In the genomic region with DNA sequence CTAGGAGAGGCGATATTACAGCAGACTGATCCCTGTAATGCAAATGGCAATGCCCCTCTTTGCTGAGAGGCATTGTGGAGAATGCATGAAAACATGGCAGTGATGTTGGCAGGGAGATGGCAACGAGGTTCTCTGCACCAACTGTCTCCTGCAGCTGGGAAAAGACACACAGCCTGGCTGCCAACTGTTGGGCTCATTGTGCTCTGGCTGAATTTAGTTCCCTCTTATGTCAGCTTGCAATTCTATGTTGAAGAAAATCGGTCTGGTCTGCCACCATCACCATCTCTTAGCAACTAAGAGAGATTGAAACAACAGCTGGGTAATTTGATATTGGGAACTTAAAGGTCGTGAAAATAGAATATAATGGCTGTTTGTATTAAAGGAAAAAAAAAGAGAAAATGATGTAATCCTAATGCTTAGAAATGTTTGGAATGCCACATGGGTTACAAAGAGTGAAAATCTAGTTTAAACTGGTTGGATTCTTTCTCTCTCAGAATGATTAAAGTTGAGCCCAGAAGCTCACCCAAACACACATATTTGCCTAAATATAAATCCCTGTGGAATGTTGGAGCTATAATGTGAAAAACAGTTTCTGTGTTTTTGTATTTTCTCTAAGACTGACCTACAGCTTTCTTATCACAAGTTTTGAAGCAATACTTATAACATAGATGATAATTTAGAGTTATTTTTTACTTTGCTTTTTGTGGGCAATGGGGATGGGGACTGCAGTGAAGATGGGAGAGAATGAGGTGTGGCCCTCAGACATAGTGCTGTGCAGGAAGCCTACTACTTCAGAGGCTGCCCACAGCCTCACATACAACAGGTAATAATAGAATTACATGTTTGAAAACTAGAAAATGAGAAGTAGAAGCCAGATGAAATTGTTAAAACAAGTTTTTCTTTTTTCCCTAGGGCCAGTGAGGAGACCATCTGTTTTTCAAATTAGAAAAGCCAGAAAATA, we compare ENCODE assay signal across 10 cellular contexts.
DNase-seq lines count a peak whose midpoint lies in the region; ATAC-seq and TF ChIP-seq lines count a peak whose summit lies in the region.
"Had no signal": no experiment of that assay in that cellular context is flagged by ENCODE, and none has a peak within 500 bp of the region (broad histone marks: within the 10 kb centered on the region; RNA-seq: fewer than 3 reads in every experiment).

No MANE protein-coding gene starts in this region.

- H3K4me3 ChIP-seq in GM23338 (no peak overlapping the region), foreskin fibroblast (ENCODE audit: low read depth in 1 of 2, low read length in 2 of 2) (peak overlapping the region; percentile 5 to 9), rectal smooth muscle tissue (ENCODE audit: low read length) (no peak overlapping the region)
- H3K4me3 ChIP-seq: testis had no signal

- no peaks in the 10 kb centered on the region; the same call in 1 of the 2 replicates for H3K4me1 ChIP-seq in GM23338 (ENCODE audit: insufficient read depth)
- H3K4me1 ChIP-seq in rectal smooth muscle tissue (ENCODE audit: control insufficient read depth, insufficient read depth, low read length), result peaks cover 47% of the 10 kb centered on the region

- intact Hi-C loops in activated T-helper 1 cell treated with anti-CD3 and anti-CD28 coated beads, Interleukin-12 subunit alpha, Interleukin-12 subunit beta, Interleukin-2, Interleukin-4 antibody, amounts not matched to agents 30 ng/mL and 10 ng/mL and 1 ng/mL, durations not matched to agents 14 hours and 24 hours and 36 hours (cut with micrococcal nuclease), result no loop called here

- H2AFZ ChIP-seq in GM23338, result no peak overlapping the region

- no peak for TF ChIP-seq POLR2A in erythroblast (IDR thresholded peaks at IDR 0.05; ENCODE audit: low read length)

- ATAC-seq in GM23338, result peak; percentile 37; the same call in 2 of the 3 replicates
- no peak for ATAC-seq in GM18870 (IDR thresholded peaks at IDR 0.05; ENCODE audit: unreplicated experiment)
- ATAC-seq: Panc1 had no signal

- no peaks in the 10 kb centered on the region for H3K27me3 Mint-ChIP-seq in GM23338 (ENCODE audit: insufficient read depth, low read depth, poor library complexity)
- H3K27me3 Mint-ChIP-seq in activated T-helper 1 cell treated with anti-CD3 and anti-CD28 coated beads, Interleukin-12 subunit alpha, Interleukin-12 subunit beta, Interleukin-2, Interleukin-4 antibody, amounts not matched to agents 30 ng/mL and 10 ng/mL and 1 ng/mL, durations not matched to agents 14 hours and 24 hours and 36 hours (ENCODE audit: insufficient read depth), result peaks cover 6% of the 10 kb centered on the region

- peaks cover 24% of the 10 kb centered on the region for H3K4me1 Mint-ChIP-seq in GM23338
- no peaks in the 10 kb centered on the region for H3K4me1 Mint-ChIP-seq in activated T-helper 1 cell treated with anti-CD3 and anti-CD28 coated beads, Interleukin-12 subunit alpha, Interleukin-12 subunit beta, Interleukin-2, Interleukin-4 antibody, amounts not matched to agents 30 ng/mL and 10 ng/mL and 1 ng/mL, durations not matched to agents 14 hours and 24 hours and 36 hours (ENCODE audit: low read depth)

- H4K20me1 ChIP-seq in GM23338 (replicated peaks; ENCODE audit: insufficient read depth), result no peaks in the 10 kb centered on the region

- no peaks in the 10 kb centered on the region for H3K36me3 ChIP-seq in GM23338 (ENCODE audit: insufficient read depth)
- no peaks in the 10 kb centered on the region for H3K36me3 ChIP-seq in rectal smooth muscle tissue (ENCODE audit: control insufficient read depth, insufficient read depth, low read length)

- H3K79me2 ChIP-seq in GM23338 (replicated peaks; ENCODE audit: insufficient read depth), result no peaks in the 10 kb centered on the region

- no peaks in the 10 kb centered on the region for H3K9me3 Mint-ChIP-seq in GM23338
- H3K9me3 Mint-ChIP-seq in activated T-helper 1 cell treated with anti-CD3 and anti-CD28 coated beads, Interleukin-12 subunit alpha, Interleukin-12 subunit beta, Interleukin-2, Interleukin-4 antibody, amounts not matched to agents 30 ng/mL and 10 ng/mL and 1 ng/mL, durations not matched to agents 14 hours and 24 hours and 36 hours, result no peaks in the 10 kb centered on the region

- no peaks in the 10 kb centered on the region for H3K27me3 ChIP-seq in GM23338 (ENCODE audit: insufficient read depth)
- no peaks in the 10 kb centered on the region for H3K27me3 ChIP-seq in rectal smooth muscle tissue (ENCODE audit: control insufficient read depth, insufficient read depth, low read length)
- H3K27me3 ChIP-seq: testis had no signal

- H3F3A ChIP-seq in GM23338 (replicated peaks; ENCODE audit: low read depth), result no peaks in the 10 kb centered on the region

- POLR2A ChIA-PET in RWPE1 (lab: Yijun Ruan, JAX; ENCODE audit: low non-redundant PET), result no interaction called here

- H3K4me2 ChIP-seq in GM23338, result 0 out of 2 replicates have a peak overlapping the region, but pooled peaks have one; percentile 4

- H3K9ac ChIP-seq in rectal smooth muscle tissue (ENCODE audit: low read length), result no peak overlapping the region

- no peaks in the 10 kb centered on the region for H3K36me3 Mint-ChIP-seq in GM23338 (ENCODE audit: low read depth)
- no peaks in the 10 kb centered on the region for H3K36me3 Mint-ChIP-seq in activated T-helper 1 cell treated with anti-CD3 and anti-CD28 coated beads, Interleukin-12 subunit alpha, Interleukin-12 subunit beta, Interleukin-2, Interleukin-4 antibody, amounts not matched to agents 30 ng/mL and 10 ng/mL and 1 ng/mL, durations not matched to agents 14 hours and 24 hours and 36 hours (ENCODE audit: low read depth)

- CTCF ChIA-PET in RWPE1 (lab: Yijun Ruan, JAX), result interaction anchor here (0.5 to 1.3 kb wide), 6 partner anchors 40 to 1287 kb away, joined by 3 to 4 read pairs (median 3); no protein-coding TSS in a partner anchor

- TF ChIP-seq CTCF in GM23338 (conservative IDR thresholded peaks at IDR 0.05; ENCODE audit: low read depth in 2 of 2) (no peak), RWPE1 (conservative IDR thresholded peaks at IDR 0.05; ENCODE audit: low read depth) (no peak), foreskin fibroblast (IDR thresholded peaks at IDR 0.05; ENCODE audit: low read depth, low read length) (no peak)

- H3K27ac ChIP-seq in GM23338 (ENCODE audit: low read depth) (peak overlapping the region; percentile 51), RWPE1 (peak overlapping the region; percentile 99), rectal smooth muscle tissue (ENCODE audit: low read depth, low read length) (peak overlapping the region; percentile 88)

- H3K27ac Mint-ChIP-seq in GM23338, result peak overlapping the region; percentile 56
- no peak overlapping the region for H3K27ac Mint-ChIP-seq in activated T-helper 1 cell treated with anti-CD3 and anti-CD28 coated beads, Interleukin-12 subunit alpha, Interleukin-12 subunit beta, Interleukin-2, Interleukin-4 antibody, amounts not matched to agents 30 ng/mL and 10 ng/mL and 1 ng/mL, durations not matched to agents 14 hours and 24 hours and 36 hours

- DNase-seq in GM23338 (ENCODE audit: low spot score) (peak; percentile 67), RWPE1 (ENCODE audit: low spot score) (peak; percentile 49), foreskin fibroblast (peak; percentile 37 to 58), erythroblast (lab: John Stamatoyannopoulos, UW) (no peak), mesenteric fat pad (ENCODE audit: low spot score) (no peak)
- DNase-seq in activated T-helper 1 cell treated with anti-CD3 and anti-CD28 coated beads, Interleukin-12 subunit alpha, Interleukin-12 subunit beta, Interleukin-2, Interleukin-4 antibody, amounts not matched to agents 30 ng/mL and 10 ng/mL and 1 ng/mL, durations not matched to agents 14 hours and 24 hours and 36 hours (ENCODE audit: low spot score), result no peak

- H3K4me3 Mint-ChIP-seq in GM23338, result no peak overlapping the region
- no peak overlapping the region for H3K4me3 Mint-ChIP-seq in activated T-helper 1 cell treated with anti-CD3 and anti-CD28 coated beads, Interleukin-12 subunit alpha, Interleukin-12 subunit beta, Interleukin-2, Interleukin-4 antibody, amounts not matched to agents 30 ng/mL and 10 ng/mL and 1 ng/mL, durations not matched to agents 14 hours and 24 hours and 36 hours

- no peaks in the 10 kb centered on the region for H3K9me2 ChIP-seq in GM23338 (ENCODE audit: insufficient read depth)

TF ChIP-seq in GM23338, 12 proteins besides CTCF, POLR2A, EP300 and RAD21 (continues in another document):
- no peak for TF ChIP-seq ZNF331 (CRISPR knock-in tag; IDR thresholded peaks at IDR 0.05; ENCODE audit: low read depth)
- TF ChIP-seq EZH2phosphoT487 (IDR thresholded peaks at IDR 0.05; ENCODE audit: unreplicated experiment), result no peak
- no peak for TF ChIP-seq JUNB (IDR thresholded peaks at IDR 0.05; ENCODE audit: unreplicated experiment)
- no peak for TF ChIP-seq POLR2AphosphoS5 (IDR thresholded peaks at IDR 0.05; ENCODE audit: low read depth)
- no peak for TF ChIP-seq ETS1 (IDR thresholded peaks at IDR 0.05)
- TF ChIP-seq STAT1 (IDR thresholded peaks at IDR 0.05; ENCODE audit: unreplicated experiment), result no peak
- no peak for TF ChIP-seq EZH2 (IDR thresholded peaks at IDR 0.05; ENCODE audit: low read depth, unreplicated experiment)
- TF ChIP-seq CREB1 (CRISPR knock-in tag; IDR thresholded peaks at IDR 0.05; ENCODE audit: low read depth), result no peak
- no peak for TF ChIP-seq NANOG (IDR thresholded peaks at IDR 0.05; ENCODE audit: borderline replicate concordance)

Comparison
In these comparisons a context has a peak if more than half of its experiments do, and no peak if none do; other contexts are left out.
1. DNase-seq: peak in GM23338 (single experiment), RWPE1 (single experiment) and foreskin fibroblast (2 of 2); none in erythroblast (0 of 2), mesenteric fat pad (single experiment) and activated T-helper 1 cell treated with anti-CD3 and anti-CD28 coated beads, Interleukin-12 subunit alpha, Interleukin-12 subunit beta, Interleukin-2, Interleukin-4 antibody, amounts not matched to agents 30 ng/mL and 10 ng/mL and 1 ng/mL, durations not matched to agents 14 hours and 24 hours and 36 hours (single experiment).
2. H3K4me3 ChIP-seq: peak in foreskin fibroblast (2 of 2); none in GM23338 (single experiment) and rectal smooth muscle tissue (single experiment).
3. Peak in every context shown above with its lines, with median percentiles within 50 percentile points of each other: H3K27ac ChIP-seq.